In genomic region chr1:1615256-1616044, GRCh38 we compare ENCODE assay signal across 1 cellular context.
A peak's percentile ranks its signal among the peaks of the same experiment; 100 is the strongest.
TF ChIP-seq lines count a peak whose summit lies in the region.

MIB2 (plus strand) TSS chr1:1615500; CDS start chr1:1623453, 7,953 bp downstream.

TF ChIP-seq in HepG2, 621 proteins besides CTCF, POLR2A, EP300 and RAD21 (continued from another document and continues in another):
- TF ChIP-seq CEBPZ (IDR thresholded peaks at IDR 0.05; ENCODE audit: low read length) (no peak), ZNF775 (CRISPR knock-in tag; IDR thresholded peaks at IDR 0.05; ENCODE audit: borderline replicate concordance) (0 out of 2 replicates have a peak, but pooled peaks have one; percentile 78), ZNF574 (CRISPR knock-in tag; IDR thresholded peaks at IDR 0.05) (peak; percentile 79), IKZF1 (IDR thresholded peaks at IDR 0.05) (no peak), MTF1 (CRISPR knock-in tag; IDR thresholded peaks at IDR 0.05) (no peak), ZNF883 (CRISPR knock-in tag; IDR thresholded peaks at IDR 0.05; ENCODE audit: not compliant biosample characterization) (peak; percentile 56), ZNF703 (CRISPR knock-in tag; IDR thresholded peaks at IDR 0.05; ENCODE audit: borderline replicate concordance) (no peak), ZNF879 (CRISPR knock-in tag; IDR thresholded peaks at IDR 0.05) (no peak), ZNF34 (CRISPR knock-in tag; IDR thresholded peaks at IDR 0.05; ENCODE audit: borderline replicate concordance) (no peak), RNF219 (CRISPR knock-in tag; IDR thresholded peaks at IDR 0.05) (no peak), RBM39 (IDR thresholded peaks at IDR 0.05; ENCODE audit: low read depth, low read length, poor library complexity, severe bottlenecking) (no peak), ZNF275 (CRISPR knock-in tag; IDR thresholded peaks at IDR 0.05; ENCODE audit: borderline replicate concordance) (no peak), KAT8 (CRISPR knock-in tag; IDR thresholded peaks at IDR 0.05) (peak; percentile 89), ARHGAP35 (CRISPR knock-in tag; IDR thresholded peaks at IDR 0.05; ENCODE audit: borderline replicate concordance) (peak; percentile 55; the same call in 1 of the 2 replicates), ELK4 (CRISPR knock-in tag; IDR thresholded peaks at IDR 0.05; ENCODE audit: borderline replicate concordance) (no peak), JARID2 (CRISPR knock-in tag; IDR thresholded peaks at IDR 0.05; ENCODE audit: insufficient replicate concordance) (peak; percentile 26), KLF12 (CRISPR knock-in tag; IDR thresholded peaks at IDR 0.05; ENCODE audit: borderline replicate concordance) (no peak), ZNF432 (CRISPR knock-in tag; IDR thresholded peaks at IDR 0.05; ENCODE audit: borderline replicate concordance) (no peak), MYNN (CRISPR knock-in tag; IDR thresholded peaks at IDR 0.05; ENCODE audit: low read depth) (no peak), E2F5 (CRISPR knock-in tag; conservative IDR thresholded peaks at IDR 0.05) (peak; percentile 62; the same call in 1 of the 2 replicates), PHF8 (CRISPR knock-in tag; IDR thresholded peaks at IDR 0.05) (peak; percentile 95), MBNL3 (CRISPR knock-in tag; conservative IDR thresholded peaks at IDR 0.05) (no peak), ZNF580 (CRISPR knock-in tag; IDR thresholded peaks at IDR 0.05; ENCODE audit: borderline replicate concordance, low read depth) (peak; percentile 77; the same call in 1 of the 2 replicates), PBX3 (CRISPR knock-in tag; IDR thresholded peaks at IDR 0.05; ENCODE audit: borderline replicate concordance) (no peak), ZBTB4 (CRISPR knock-in tag; IDR thresholded peaks at IDR 0.05; ENCODE audit: borderline replicate concordance) (0 out of 2 replicates have a peak, but pooled peaks have one; percentile 51), ZNF318 (CRISPR knock-in tag; IDR thresholded peaks at IDR 0.05) (no peak; the same call in 1 of the 2 replicates)
